In genomic region chr12:53958128-53958527, GRCh38 we compare ENCODE assay signal across 2 cellular contexts.
TF ChIP-seq lines count a peak whose summit lies in the region.

No MANE protein-coding gene starts in this region.

TF ChIP-seq in HEK293, 187 proteins besides CTCF, POLR2A, EP300 and RAD21:
- TF ChIP-seq ZNF473 (tag by site-specific recombination; IDR thresholded peaks at IDR 0.05) (no peak), ZNF335 (tag by site-specific recombination; conservative IDR thresholded peaks at IDR 0.05) (peak; percentile 48), ZFP69B (tag by site-specific recombination; IDR thresholded peaks at IDR 0.05) (peak; percentile 81), RBAK (tag by site-specific recombination; IDR thresholded peaks at IDR 0.05) (no peak), ZIC2 (tag by site-specific recombination; IDR thresholded peaks at IDR 0.05) (peak; percentile 37; the same call in 1 of the 2 replicates)
- TF ChIP-seq, protein P1, sequence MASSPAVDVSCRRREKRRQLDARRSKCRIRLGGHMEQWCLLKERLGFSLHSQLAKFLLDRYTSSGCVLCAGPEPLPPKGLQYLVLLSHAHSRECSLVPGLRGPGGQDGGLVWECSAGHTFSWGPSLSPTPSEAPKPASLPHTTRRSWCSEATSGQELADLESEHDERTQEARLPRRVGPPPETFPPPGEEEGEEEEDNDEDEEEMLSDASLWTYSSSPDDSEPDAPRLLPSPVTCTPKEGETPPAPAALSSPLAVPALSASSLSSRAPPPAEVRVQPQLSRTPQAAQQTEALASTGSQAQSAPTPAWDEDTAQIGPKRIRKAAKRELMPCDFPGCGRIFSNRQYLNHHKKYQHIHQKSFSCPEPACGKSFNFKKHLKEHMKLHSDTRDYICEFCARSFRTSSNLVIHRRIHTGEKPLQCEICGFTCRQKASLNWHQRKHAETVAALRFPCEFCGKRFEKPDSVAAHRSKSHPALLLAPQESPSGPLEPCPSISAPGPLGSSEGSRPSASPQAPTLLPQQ (tag by site-specific recombination; IDR thresholded peaks at IDR 0.05) = peak; percentile 93

TF ChIP-seq in K562, 482 proteins besides CTCF, POLR2A, EP300 and RAD21:
- TF ChIP-seq KAT2B (IDR thresholded peaks at IDR 0.05; ENCODE audit: low read depth, low read length) = no peak
- no peak for TF ChIP-seq ZNF133 (CRISPR knock-in tag; IDR thresholded peaks at IDR 0.05)
- TF ChIP-seq ZNF644 (tag; IDR thresholded peaks at IDR 0.05; ENCODE audit: low read depth) = no peak
- TF ChIP-seq TCF7L2 (IDR thresholded peaks at IDR 0.05; ENCODE audit: low read depth, low read length) = no peak
- no peak for TF ChIP-seq ETV1 (tag; conservative IDR thresholded peaks at IDR 0.05; ENCODE audit: low read depth)
